2 cellular contexts compared by ENCODE assay signal in genomic region chrX:19760345-19760744, GRCh38.
TF ChIP-seq lines count a peak whose summit lies in the region.

No MANE protein-coding gene starts in this region.

TF ChIP-seq in endothelial cell of umbilical vein, 7 proteins besides CTCF, POLR2A, EP300 and RAD21:
- TF ChIP-seq MAX (IDR thresholded peaks at IDR 0.05; ENCODE audit: insufficient read depth, insufficient read length) (no peak), MYC (IDR thresholded peaks at IDR 0.05; ENCODE audit: low read depth, low read length) (no peak), EZH2 (IDR thresholded peaks at IDR 0.05; ENCODE audit: borderline replicate concordance, low read depth, low read length, severe bottlenecking) (no peak), JUN (IDR thresholded peaks at IDR 0.05; ENCODE audit: borderline replicate concordance, insufficient read depth, insufficient read length, low read depth) (no peak), FOS (IDR thresholded peaks at IDR 0.05; ENCODE audit: borderline replicate concordance, insufficient read depth, low read length) (no peak), POLR2AphosphoS5 (IDR thresholded peaks at IDR 0.05; ENCODE audit: insufficient read depth, low read depth, low read length) (no peak), GATA2 (IDR thresholded peaks at IDR 0.05; ENCODE audit: insufficient read depth, insufficient read length, low read depth, low read length) (no peak)

TF ChIP-seq in HepG2, 621 proteins besides CTCF, POLR2A, EP300 and RAD21:
- TF ChIP-seq ZNF318 (CRISPR knock-in tag; IDR thresholded peaks at IDR 0.05) (no peak), JARID2 (CRISPR knock-in tag; IDR thresholded peaks at IDR 0.05; ENCODE audit: insufficient replicate concordance) (no peak), SCMH1 (CRISPR knock-in tag; IDR thresholded peaks at IDR 0.05; ENCODE audit: borderline replicate concordance) (no peak), KDM6A (CRISPR knock-in tag; IDR thresholded peaks at IDR 0.05; ENCODE audit: low read depth) (no peak), SAFB2 (CRISPR knock-in tag; IDR thresholded peaks at IDR 0.05; ENCODE audit: borderline replicate concordance, low read depth) (no peak), HBP1 (CRISPR knock-in tag; IDR thresholded peaks at IDR 0.05; ENCODE audit: low read depth) (no peak), TARDBP (CRISPR knock-in tag; IDR thresholded peaks at IDR 0.05) (no peak), STAT6 (CRISPR knock-in tag; IDR thresholded peaks at IDR 0.05; ENCODE audit: borderline replicate concordance) (no peak), ADNP (CRISPR knock-in tag; IDR thresholded peaks at IDR 0.05) (no peak), HNRNPUL1 (IDR thresholded peaks at IDR 0.05; ENCODE audit: low read depth, low read length) (no peak), ATF2 (CRISPR knock-in tag; IDR thresholded peaks at IDR 0.05) (no peak), HIC2 (CRISPR knock-in tag; IDR thresholded peaks at IDR 0.05; ENCODE audit: low read depth) (no peak), SYNCRIP (IDR thresholded peaks at IDR 0.05; ENCODE audit: insufficient read depth, low read depth, low read length) (no peak), PHF21A (CRISPR knock-in tag; IDR thresholded peaks at IDR 0.05) (no peak), EED (CRISPR knock-in tag; IDR thresholded peaks at IDR 0.05) (no peak), SP1 (IDR thresholded peaks at IDR 0.05) (no peak), SP1 (CRISPR knock-in tag; IDR thresholded peaks at IDR 0.05) (no peak), ZNF552 (CRISPR knock-in tag; IDR thresholded peaks at IDR 0.05; ENCODE audit: borderline replicate concordance) (no peak)
